In the genomic region with DNA sequence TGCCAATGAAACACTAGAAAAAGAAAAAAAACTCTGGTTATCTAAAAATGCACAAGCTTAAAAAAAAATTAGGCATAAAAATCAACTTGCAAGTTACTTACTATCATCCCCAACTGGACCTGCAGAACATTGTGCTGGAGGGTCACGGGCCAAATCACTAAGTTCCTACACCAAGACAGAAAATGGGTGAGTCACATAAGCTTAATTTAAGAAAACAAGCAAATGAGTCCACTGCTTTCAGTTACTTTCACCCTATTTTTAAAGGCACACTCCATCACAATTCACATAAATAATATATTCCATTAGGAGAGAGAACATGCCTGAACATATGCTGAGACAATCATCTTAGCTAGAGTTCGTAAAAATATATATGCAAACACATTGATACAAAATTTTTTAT, we compare ENCODE assay signal across 1 cellular context.
TF ChIP-seq lines count a peak whose summit lies in the region.

No MANE protein-coding gene starts in this region.

TF ChIP-seq in IMR-90, 13 proteins besides CTCF, POLR2A, EP300 and RAD21:
- no peak for TF ChIP-seq SMC3 (IDR thresholded peaks at IDR 0.05; ENCODE audit: low read depth, low read length)
- no peak for TF ChIP-seq MAZ (IDR thresholded peaks at IDR 0.05; ENCODE audit: borderline replicate concordance, low read depth, low read length)
- TF ChIP-seq NFE2L2 (IDR thresholded peaks at IDR 0.05; ENCODE audit: low read depth, low read length), result no peak
- TF ChIP-seq RFX5 (IDR thresholded peaks at IDR 0.05; ENCODE audit: low read depth, low read length), result no peak
- TF ChIP-seq MAFK (IDR thresholded peaks at IDR 0.05; ENCODE audit: low read depth, low read length), result no peak
- peak; percentile 38; the same call in 1 of the 2 replicates for TF ChIP-seq FOS (IDR thresholded peaks at IDR 0.05; ENCODE audit: low read depth, low read length)
- TF ChIP-seq, protein P1, sequence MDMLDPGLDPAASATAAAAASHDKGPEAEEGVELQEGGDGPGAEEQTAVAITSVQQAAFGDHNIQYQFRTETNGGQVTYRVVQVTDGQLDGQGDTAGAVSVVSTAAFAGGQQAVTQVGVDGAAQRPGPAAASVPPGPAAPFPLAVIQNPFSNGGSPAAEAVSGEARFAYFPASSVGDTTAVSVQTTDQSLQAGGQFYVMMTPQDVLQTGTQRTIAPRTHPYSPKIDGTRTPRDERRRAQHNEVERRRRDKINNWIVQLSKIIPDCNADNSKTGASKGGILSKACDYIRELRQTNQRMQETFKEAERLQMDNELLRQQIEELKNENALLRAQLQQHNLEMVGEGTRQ (IDR thresholded peaks at IDR 0.05; ENCODE audit: low read depth, low read length), result no peak
- peak; percentile 70 for TF ChIP-seq BHLHE40 (IDR thresholded peaks at IDR 0.05; ENCODE audit: low read depth, low read length)
